In genomic region chr11:78601066-78601465, GRCh38 we compare ENCODE assay signal across 1 cellular context.
A peak's percentile ranks its signal among the peaks of the same experiment; 100 is the strongest.
TF ChIP-seq lines count a peak whose summit lies in the region.
"Not testable (repeated sequence)": the region's sequence is repeated elsewhere in the genome, so short reads cannot be mapped to it uniquely, and the experiment has no call there.

No MANE protein-coding gene starts in this region.

TF ChIP-seq in HepG2, 621 proteins besides CTCF, POLR2A, EP300 and RAD21 (continued from another document and continues in another):
- TF ChIP-seq CREM (IDR thresholded peaks at IDR 0.05) (peak; percentile 86), PPARG (CRISPR knock-in tag; conservative IDR thresholded peaks at IDR 0.05) (peak; percentile 71), MIXL1 (CRISPR knock-in tag; IDR thresholded peaks at IDR 0.05) (peak; percentile 82), LCORL (IDR thresholded peaks at IDR 0.05) (peak; percentile 79; the same call in 1 of the 2 replicates), LCORL (CRISPR knock-in tag; IDR thresholded peaks at IDR 0.05) (peak; percentile 89), FOSL2 (CRISPR knock-in tag; IDR thresholded peaks at IDR 0.05) (peak; percentile 61), HOXD1 (CRISPR knock-in tag; IDR thresholded peaks at IDR 0.05) (peak; percentile 78; the same call in 1 of the 2 replicates), ZNF160 (CRISPR knock-in tag; IDR thresholded peaks at IDR 0.05) (peak; percentile 39; the same call in 1 of the 2 replicates), ZBTB3 (CRISPR knock-in tag; IDR thresholded peaks at IDR 0.05; ENCODE audit: borderline replicate concordance, low read depth) (0 out of 2 replicates have a peak, but pooled peaks have one; percentile 31), TRIM24 (CRISPR knock-in tag; IDR thresholded peaks at IDR 0.05) (peak; percentile 95), KMT2B (CRISPR knock-in tag; IDR thresholded peaks at IDR 0.05) (0 out of 2 replicates have a peak, but pooled peaks have one; percentile 23), CREB1 (CRISPR knock-in tag; IDR thresholded peaks at IDR 0.05) (peak; percentile 58; the same call in 1 of the 2 replicates), ATF7-NPFF (CRISPR knock-in tag; IDR thresholded peaks at IDR 0.05; ENCODE audit: low read depth) (peak; percentile 47; the same call in 1 of the 2 replicates), ZFP1 (CRISPR knock-in tag; IDR thresholded peaks at IDR 0.05) (peak; percentile 67; the same call in 1 of the 2 replicates), NAIF1 (CRISPR knock-in tag; IDR thresholded peaks at IDR 0.05; ENCODE audit: borderline replicate concordance) (peak; percentile 81; the same call in 1 of the 2 replicates), PHF5A (CRISPR knock-in tag; IDR thresholded peaks at IDR 0.05; ENCODE audit: low read depth, unreplicated experiment) (peak; percentile 51), POGK (CRISPR knock-in tag; conservative IDR thresholded peaks at IDR 0.05) (peak; percentile 83), ZNF264 (CRISPR knock-in tag; IDR thresholded peaks at IDR 0.05) (peak; percentile 80), ZNF362 (CRISPR knock-in tag; IDR thresholded peaks at IDR 0.05; ENCODE audit: borderline replicate concordance) (peak; percentile 99), ZBED4 (CRISPR knock-in tag; IDR thresholded peaks at IDR 0.05; ENCODE audit: borderline replicate concordance) (peak; percentile 39; the same call in 1 of the 2 replicates), ZSCAN9 (CRISPR knock-in tag; IDR thresholded peaks at IDR 0.05; ENCODE audit: borderline replicate concordance) (peak; percentile 62; the same call in 1 of the 2 replicates), TCF7L2 (IDR thresholded peaks at IDR 0.05; ENCODE audit: low read depth, low read length) (peak; percentile 57; the same call in 1 of the 2 replicates), ZNF792 (CRISPR knock-in tag; IDR thresholded peaks at IDR 0.05) (peak; percentile 85), ZNF670 (CRISPR knock-in tag; IDR thresholded peaks at IDR 0.05; ENCODE audit: borderline replicate concordance) (peak; percentile 92), FOXP4 (CRISPR knock-in tag; IDR thresholded peaks at IDR 0.05) (peak; percentile 97), NKX3-1 (CRISPR knock-in tag; IDR thresholded peaks at IDR 0.05) (peak; percentile 77), MIER2 (CRISPR knock-in tag; IDR thresholded peaks at IDR 0.05) (0 out of 2 replicates have a peak, but pooled peaks have one; percentile 61), ZNF503 (CRISPR knock-in tag; IDR thresholded peaks at IDR 0.05) (peak; percentile 99), NR2F1 (CRISPR knock-in tag; IDR thresholded peaks at IDR 0.05) (peak in 1 of 2 experiments; percentile 60; a peak in 2 of 4 replicates), SALL1 (CRISPR knock-in tag; IDR thresholded peaks at IDR 0.05) (peak; percentile 43; the same call in 1 of the 2 replicates), MED1 (CRISPR knock-in tag; IDR thresholded peaks at IDR 0.05) (peak; percentile 97), FOXK1 (CRISPR knock-in tag; IDR thresholded peaks at IDR 0.05; ENCODE audit: borderline replicate concordance, low read depth) (peak; percentile 84; the same call in 1 of the 2 replicates), ATF2 (CRISPR knock-in tag; IDR thresholded peaks at IDR 0.05) (peak; percentile 98), ZNF652 (CRISPR knock-in tag; IDR thresholded peaks at IDR 0.05; ENCODE audit: borderline replicate concordance, low read depth) (peak; percentile 37; the same call in 1 of the 2 replicates), ZSCAN21 (CRISPR knock-in tag; IDR thresholded peaks at IDR 0.05; ENCODE audit: borderline replicate concordance) (0 out of 2 replicates have a peak, but pooled peaks have one; percentile 33), ELF3 (CRISPR knock-in tag; IDR thresholded peaks at IDR 0.05) (peak; percentile 78), ZNF770 (CRISPR knock-in tag; IDR thresholded peaks at IDR 0.05) (0 out of 2 replicates have a peak, but pooled peaks have one; percentile 32), RFXANK (CRISPR knock-in tag; IDR thresholded peaks at IDR 0.05) (peak; percentile 80; the same call in 1 of the 2 replicates), ERF (CRISPR knock-in tag; IDR thresholded peaks at IDR 0.05) (peak; percentile 76; the same call in 1 of the 2 replicates), ATF3 (CRISPR knock-in tag; IDR thresholded peaks at IDR 0.05) (peak; percentile 49; the same call in 1 of the 2 replicates), HDAC2 (CRISPR knock-in tag; IDR thresholded peaks at IDR 0.05) (peak; percentile 92), THAP11 (CRISPR knock-in tag; IDR thresholded peaks at IDR 0.05) (peak; percentile 69), HMG20A (CRISPR knock-in tag; IDR thresholded peaks at IDR 0.05; ENCODE audit: borderline replicate concordance) (peak; percentile 94), THRA (CRISPR knock-in tag; IDR thresholded peaks at IDR 0.05; ENCODE audit: borderline replicate concordance) (peak; percentile 72; the same call in 1 of the 2 replicates)
- not testable (repeated sequence) for TF ChIP-seq CREM (CRISPR knock-in tag; IDR thresholded peaks at IDR 0.05); CREB1 (IDR thresholded peaks at IDR 0.05)
